8 cellular contexts compared by ENCODE assay signal in genomic region chr20:46363874-46364669, GRCh38. TPM values are rescaled to one million over a fixed set of nuclear protein-coding genes. Genes with fewer than 3 reads are reported as not detected.
A peak's percentile ranks its signal among the peaks of the same experiment; 100 is the strongest.
DNase-seq lines count a peak whose midpoint lies in the region; ATAC-seq and TF ChIP-seq lines count a peak whose summit lies in the region.

No MANE protein-coding gene starts in this region.

- 0 to 2% methylated on average over 11 to 28 of the region's 64 CpGs for WGBS in esophagus squamous epithelium, 2 donors

- no peaks in the 10 kb centered on the region for H3K9me3 ChIP-seq in Peyer's patch
- no peaks in the 10 kb centered on the region for H3K9me3 ChIP-seq in esophagus squamous epithelium

- TF ChIP-seq POLR2A in Peyer's patch (IDR thresholded peaks at IDR 0.05) (peak; percentile 81 to 88), esophagus squamous epithelium (IDR thresholded peaks at IDR 0.05) (peak in 3 of 4 donors; percentile 28 to 89 (median 80))

- H3K27me3 ChIP-seq in Peyer's patch (no peaks in the 10 kb centered on the region), esophagus squamous epithelium (no peaks in the 10 kb centered on the region)

- peak; percentile 58 for ATAC-seq in GM21423 (IDR thresholded peaks at IDR 0.05; ENCODE audit: unreplicated experiment)

- TF ChIP-seq CTCF in Peyer's patch (IDR thresholded peaks at IDR 0.05): no peak
- peak in 1 of 6 experiments; percentile 30 for TF ChIP-seq CTCF in esophagus squamous epithelium (IDR thresholded peaks at IDR 0.05)

- H3K4me3 ChIP-seq in Peyer's patch: peak overlapping the region; percentile 75 to 87 (median 80)
- H3K4me3 ChIP-seq in esophagus squamous epithelium: peak overlapping the region; percentile 91 to 100 (median 92)

- DNase-seq in Caki2 (ENCODE audit: low read depth) (peak; percentile 87), HuH-7.5 (ENCODE audit: low spot score) (peak; percentile 92), Peyer's patch (peak; percentile 83 to 93 (median 91)), activated T-helper 1 cell treated with Interleukin-2 at 50 U/mL for 16 hours (ENCODE audit: low read depth) (peak; percentile 83), esophagus squamous epithelium (lab: John Stamatoyannopoulos, UW) (peak; percentile 18), myocyte (ENCODE audit: low read depth) (peak; percentile 87)
- peak; percentile 79 for DNase-seq in stimulated activated CD8-positive, alpha-beta memory T cell treated with anti-CD3 and anti-CD28 coated beads, Interleukin-7, amount 100 ng/mL, for 24 hours (ENCODE audit: low read depth)

- intact Hi-C loops in esophagus squamous epithelium (cut with DNase I): no loop called here

- peaks cover 0 to 37% (median 6%) of the 10 kb centered on the region in 4 donors for H3K4me1 ChIP-seq in Peyer's patch
- peaks cover 8 to 60% (median 37%) of the 10 kb centered on the region in 3 donors for H3K4me1 ChIP-seq in esophagus squamous epithelium

- peak overlapping the region; percentile 94 to 95 (median 94) for H3K27ac ChIP-seq in Peyer's patch
- peak overlapping the region; percentile 96 to 100 (median 98) for H3K27ac ChIP-seq in esophagus squamous epithelium

- in situ Hi-C loops in Caki2 (cut with HindIII; ENCODE audit: low pct_unique_long_range_greater_than_20kb, low sequenced_read_pairs): no loop called here

- peaks cover 0 to 35% (median 0%) of the 10 kb centered on the region in 3 donors for H3K36me3 ChIP-seq in Peyer's patch
- peaks cover 8 to 46% (median 34%) of the 10 kb centered on the region in 3 donors for H3K36me3 ChIP-seq in esophagus squamous epithelium

RNA-seq across cellular contexts. Expression of gene ELMO2, which starts 42.3 kb away (rescaled TPM):
- 49.4 and 55.1 TPM in 2 replicates for total RNA-seq in Caki2 (2014; rRNA removed; shearing (Covaris generic); ENCODE audit: low replicate concordance)
- total RNA-seq in Peyer's patch (10 to 100 TPM; 24.3 to 78.4 (median 26.4) TPM), esophagus squamous epithelium (10 to 100 TPM; 27.5 to 38.0 (median 37.0) TPM), myocyte (67.1 and 68.6 TPM in 2 replicates)
- 41.8 TPM for polyA plus RNA-seq in myocyte (2012)

RNA-seq across cellular contexts. Expression of gene CDH22, which starts 55.8 kb away (rescaled TPM):
- total RNA-seq in Caki2 (2014; rRNA removed; shearing (Covaris generic); ENCODE audit: low replicate concordance): 0.07 and 0.43 TPM in 2 replicates
- total RNA-seq in Peyer's patch (not detected), esophagus squamous epithelium (1 to 10 TPM in 2 of 4 donors, under 1 TPM in 2; 0.11 to 2.3 (median 0.76) TPM), myocyte (not detected in 2 replicates)
- not detected for polyA plus RNA-seq in myocyte (2012)

Comparison
In these comparisons a context has a peak if more than half of its experiments do, and no peak if none do; other contexts are left out.
1. Peak in every context shown above with its lines: DNase-seq, ATAC-seq, H3K4me3 ChIP-seq and H3K27ac ChIP-seq.
2. DNase-seq: peak in every context shown above with its lines; median percentile 92 in HuH-7.5; 91 in Peyer's patch; 87 in Caki2; 87 in myocyte; 83 in activated T-helper 1 cell treated with Interleukin-2 at 50 U/mL for 16 hours; 79 in stimulated activated CD8-positive, alpha-beta memory T cell treated with anti-CD3 and anti-CD28 coated beads, Interleukin-7, amount 100 ng/mL, for 24 hours; 18 in esophagus squamous epithelium.